ENCODE assay signal across 19 cellular contexts in the genomic region with DNA sequence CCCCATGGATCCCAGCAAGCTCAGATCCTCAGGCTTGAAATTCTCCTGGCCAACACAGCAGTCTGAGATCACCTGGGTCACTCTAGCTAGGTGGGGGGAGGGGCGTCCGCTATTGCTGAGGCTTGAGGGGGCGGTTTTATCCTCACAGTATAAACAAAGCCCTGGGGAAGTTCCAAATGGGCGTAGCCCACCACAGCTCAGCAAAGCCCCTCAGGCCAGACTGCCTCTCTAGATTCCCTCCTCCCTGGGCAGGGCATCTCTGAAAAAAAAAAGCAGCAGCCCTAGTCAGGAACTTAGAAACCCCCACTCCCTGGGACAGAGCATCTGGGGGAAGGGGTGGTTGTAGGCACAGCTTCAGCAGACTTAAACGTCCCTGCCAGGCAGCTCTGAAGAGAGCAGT. TPM values are rescaled to one million over a fixed set of nuclear protein-coding genes. Genes with fewer than 3 reads are reported as not detected.
"Had no signal": no experiment of that assay in that cellular context is flagged by ENCODE, and none has a peak within 500 bp of the region (broad histone marks: within the 10 kb centered on the region; RNA-seq: fewer than 3 reads in every experiment).

No MANE protein-coding gene starts in this region.

- H3K9ac ChIP-seq: parathyroid adenoma had no signal

- H3K4me1 ChIP-seq: gastroesophageal sphincter, parathyroid adenoma, tibial artery had no signal

- H2AFZ ChIP-seq: parathyroid adenoma had no signal

- FAIRE-seq: keratinocyte had no signal

- H3K9me3 ChIP-seq: gastroesophageal sphincter had no signal

- ATAC-seq: effector memory CD8-positive, alpha-beta T cell; gastroesophageal sphincter; left ventricle myocardium superior had no signal

- H3K27me3 ChIP-seq: gastroesophageal sphincter, tibial artery had no signal

- H3K27me3 Mint-ChIP-seq: activated naive CD8-positive, alpha-beta T cell; activated T-cell treated with anti-CD3 and anti-CD28 coated beads, Interleukin-2, amount 50 U/mL, for 24 hours; central memory CD8-positive, alpha-beta T cell; effector memory CD8-positive, alpha-beta T cell had no signal

- DNase-seq: activated CD4-positive, alpha-beta T cell treated with anti-CD3 and anti-CD28 coated beads, Interleukin-2, amount 50 U/mL, for 4 hours; activated CD4-positive, CD25-positive, alpha-beta regulatory T cell treated with anti-CD3 and anti-CD28 coated beads, Interleukin-2, amount 50 U/mL, for 72 hours; activated effector memory CD4-positive, alpha-beta T cell treated with anti-CD3 and anti-CD28 coated beads, Interleukin-2, amount 50 U/mL, for 16 hours; activated T-cell treated with anti-CD3 and anti-CD28 coated beads, Interleukin-2, amount 50 U/mL, for 24 hours; amygdala; effector memory CD8-positive, alpha-beta T cell; left ventricle myocardium superior; retina; stimulated activated CD4-positive, alpha-beta T cell treated with anti-CD3 and anti-CD28 coated beads, Interleukin-15, amount 100 ng/mL, for 24 hours; stimulated activated CD4-positive, alpha-beta T cell treated with anti-CD3 and anti-CD28 coated beads, Interleukin-4, amount 100 ng/mL, for 24 hours; tibial artery had no signal

- H3K4me3 ChIP-seq: gastroesophageal sphincter, tibial artery had no signal

- H3K79me2 ChIP-seq: parathyroid adenoma had no signal

- H3K27ac Mint-ChIP-seq: activated naive CD8-positive, alpha-beta T cell; activated T-cell treated with anti-CD3 and anti-CD28 coated beads, Interleukin-2, amount 50 U/mL, for 24 hours; brain; effector memory CD8-positive, alpha-beta T cell; T-helper 2 cell treated with Interferon-gamma antibody and Interleukin-4, amounts not matched to agents 5 μg/mL and 100 μg/mL, for 36 hours had no signal

- H3K4me1 Mint-ChIP-seq: brain; central memory CD8-positive, alpha-beta T cell; neural crest cell had no signal

- H3K27ac ChIP-seq: parathyroid adenoma, tibial artery had no signal

- H3K4me3 Mint-ChIP-seq: activated naive CD8-positive, alpha-beta T cell; activated T-cell treated with anti-CD3 and anti-CD28 coated beads, Interleukin-2, amount 50 U/mL, for 24 hours; brain; central memory CD8-positive, alpha-beta T cell; effector memory CD8-positive, alpha-beta T cell; neural crest cell; T-helper 2 cell treated with Interferon-gamma antibody and Interleukin-4, amounts not matched to agents 5 μg/mL and 100 μg/mL, for 36 hours had no signal

- H3K36me3 ChIP-seq: gastroesophageal sphincter, tibial artery had no signal

- H3K36me3 Mint-ChIP-seq: activated naive CD8-positive, alpha-beta T cell; brain had no signal

RNA-seq across cellular contexts. Expression of a gene that starts 16.7 kb away (rescaled TPM):
- total RNA-seq: neural crest cell had no signal
